18 cellular contexts compared by ENCODE assay signal in the genomic region with DNA sequence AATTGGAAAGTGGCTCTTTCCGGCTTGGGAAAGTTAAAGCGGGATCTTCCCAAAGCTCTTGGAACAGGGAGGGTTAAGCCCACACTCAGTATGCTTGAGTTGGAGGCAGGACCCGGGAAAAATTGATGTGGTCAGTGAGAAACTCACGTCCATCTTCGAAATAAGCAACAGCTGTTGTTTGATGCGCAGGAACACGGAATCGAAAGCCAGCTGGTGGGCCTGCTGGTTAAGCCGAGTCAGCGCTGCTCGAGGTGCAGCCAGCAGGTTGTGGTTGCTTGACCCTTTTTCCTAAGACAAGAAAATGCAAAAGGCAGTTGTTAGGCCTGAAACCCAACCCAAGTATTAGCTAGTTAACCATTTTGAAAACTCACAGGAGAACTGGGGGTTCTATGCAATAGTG. TPM values are rescaled to one million over a fixed set of nuclear protein-coding genes. Genes with fewer than 3 reads are reported as not detected.
DNase-seq lines count a peak whose midpoint lies in the region; ATAC-seq, FAIRE-seq and TF ChIP-seq lines count a peak whose summit lies in the region.
"Had no signal": no experiment of that assay in that cellular context is flagged by ENCODE, and none has a peak within 500 bp of the region (broad histone marks: within the 10 kb centered on the region; RNA-seq: fewer than 3 reads in every experiment).

No MANE protein-coding gene starts in this region.

- no peak for ATAC-seq in A549
- ATAC-seq in stimulated activated effector memory CD8-positive, alpha-beta T cell treated with anti-CD3 and anti-CD28 coated beads, Interleukin-12 subunit alpha, Interleukin-12 subunit beta, amount 100 ng/mL, for 72 hours = no peak
- ATAC-seq: GM23338, HCT116 had no signal

- DNase-seq in A549 (ENCODE audit: low read depth in 1 of 2, low spot score in 1 of 2) = no peak
- peak; percentile 54 for DNase-seq in NCI-H1694 (lab: John Stamatoyannopoulos, UW)
- peak; percentile 68 to 70 for DNase-seq in SJCRH30
- DNase-seq in cortex of kidney (lab: John Stamatoyannopoulos, UW) = no peak
- no peak for DNase-seq in vagina (ENCODE audit: extremely low spot score in 2 of 2)
- DNase-seq in stimulated activated effector memory CD8-positive, alpha-beta T cell treated with anti-CD3 and anti-CD28 coated beads, Interleukin-12 subunit alpha, Interleukin-12 subunit beta, amount 100 ng/mL, for 72 hours (ENCODE audit: low spot score in 2 of 2) = no peak
- no peak for DNase-seq in 8988T
- DNase-seq: Kasumi-1, NCI-H1105 treated with DMSO at 0.1 percent for 48 hours, NCI-H1930, NCI-H446 treated with DMSO at 0.1 percent for 48 hours, SHP77 treated with DMSO at 0.1 percent for 48 hours had no signal

- TF ChIP-seq POLR2A in A549 (IDR thresholded peaks at IDR 0.05; ENCODE audit: low read length) (no peak), vagina (IDR thresholded peaks at IDR 0.05) (no peak)

- 93% methylated on average over 11 of the region's 11 CpGs for WGBS in A549 (ENCODE audit: missing lambda C conversion rate)

- peaks cover 2% of the 10 kb centered on the region; the same call in 2 of the 3 replicates for H3K4me1 ChIP-seq in A549
- peaks cover 14% of the 10 kb centered on the region for H3K4me1 ChIP-seq in SJCRH30
- peaks cover 11% of the 10 kb centered on the region for H3K4me1 ChIP-seq in vagina

- H3K9me3 ChIP-seq in A549 (no peaks in the 10 kb centered on the region), SJCRH30 (replicated peaks) (no peaks in the 10 kb centered on the region), vagina (no peaks in the 10 kb centered on the region)

- no peak for TF ChIP-seq CTCF in A549 (IDR thresholded peaks at IDR 0.05)
- TF ChIP-seq CTCF in nephron (IDR thresholded peaks at IDR 0.05; ENCODE audit: unreplicated experiment in 3 of 3) = no peak
- no peak for TF ChIP-seq CTCF in vagina (IDR thresholded peaks at IDR 0.05)

- TF ChIP-seq RAD21 in A549 (conservative IDR thresholded peaks at IDR 0.05 in 1 of 2, IDR thresholded peaks at IDR 0.05 in 1 of 2) = no peak

- TF ChIP-seq EP300 in A549 (IDR thresholded peaks at IDR 0.05) = no peak

- H3K4me1 Mint-ChIP-seq in nephron = peaks cover 66% of the 10 kb centered on the region
- no peaks in the 10 kb centered on the region for H3K4me1 Mint-ChIP-seq in stimulated activated effector memory CD8-positive, alpha-beta T cell treated with anti-CD3 and anti-CD28 coated beads, Interleukin-12 subunit alpha, Interleukin-12 subunit beta, amount 100 ng/mL, for 72 hours

- H3K27ac ChIP-seq in A549 (no peak overlapping the region), SJCRH30 (peak overlapping the region; percentile 20), vagina (no peak overlapping the region)
- H3K27ac ChIP-seq: C4-2B had no signal

- H3K4me2 ChIP-seq in A549 = no peak overlapping the region
- H3K4me2 ChIP-seq: GM23338 had no signal

- intact Hi-C loops in vagina (cut with DNase I) = no loop called here

- H3K27me3 ChIP-seq in SJCRH30 = no peaks in the 10 kb centered on the region
- H3K27me3 ChIP-seq in vagina = no peaks in the 10 kb centered on the region

- no peak for FAIRE-seq in A549 (lab: Jason Lieb, UNC)
- FAIRE-seq: GM12892, RCC 7860 had no signal

- peaks cover 72% of the 10 kb centered on the region for H3K36me3 Mint-ChIP-seq in nephron (ENCODE audit: low read depth)
- peaks cover 78% of the 10 kb centered on the region for H3K36me3 Mint-ChIP-seq in stimulated activated effector memory CD8-positive, alpha-beta T cell treated with anti-CD3 and anti-CD28 coated beads, Interleukin-12 subunit alpha, Interleukin-12 subunit beta, amount 100 ng/mL, for 72 hours

- POLR2A ChIA-PET in A549 (lab: Yijun Ruan, JAX) = interaction anchor here (0.5 kb wide), 1 partner anchor 17 kb away, joined by 4 read pairs; no protein-coding TSS in a partner anchor

- peak overlapping the region; percentile 21 to 93 (median 77) for H3K27ac Mint-ChIP-seq in nephron
- H3K27ac Mint-ChIP-seq in stimulated activated effector memory CD8-positive, alpha-beta T cell treated with anti-CD3 and anti-CD28 coated beads, Interleukin-12 subunit alpha, Interleukin-12 subunit beta, amount 100 ng/mL, for 72 hours = no peak overlapping the region
- H3K27ac Mint-ChIP-seq: GM23338 had no signal

- H3K36me3 ChIP-seq in SJCRH30 (peaks cover 8% of the 10 kb centered on the region; the same call in 1 of the 2 replicates), vagina (peaks cover 0 to 49% of the 10 kb centered on the region in 2 donors)

- H3K4me3 Mint-ChIP-seq in nephron = no peak overlapping the region
- H3K4me3 Mint-ChIP-seq in stimulated activated effector memory CD8-positive, alpha-beta T cell treated with anti-CD3 and anti-CD28 coated beads, Interleukin-12 subunit alpha, Interleukin-12 subunit beta, amount 100 ng/mL, for 72 hours = no peak overlapping the region
- H3K4me3 Mint-ChIP-seq: GM23338 had no signal

- no peaks in the 10 kb centered on the region for H3K27me3 Mint-ChIP-seq in nephron (ENCODE audit: low read depth)

- H3K4me3 ChIP-seq in A549 = no peak overlapping the region
- no peak overlapping the region for H3K4me3 ChIP-seq in SJCRH30
- no peak overlapping the region for H3K4me3 ChIP-seq in vagina
- H3K4me3 ChIP-seq: GM23338 had no signal

- no peaks in the 10 kb centered on the region for H3K9me3 Mint-ChIP-seq in nephron
- H3K9me3 Mint-ChIP-seq in stimulated activated effector memory CD8-positive, alpha-beta T cell treated with anti-CD3 and anti-CD28 coated beads, Interleukin-12 subunit alpha, Interleukin-12 subunit beta, amount 100 ng/mL, for 72 hours = no peaks in the 10 kb centered on the region
- H3K9me3 Mint-ChIP-seq: GM23338 had no signal

- CTCF ChIA-PET in A549 (lab: Yijun Ruan, JAX) = interaction anchor here (0.9 to 1.8 kb wide), 3 partner anchors 30 to 154 kb away, joined by 3 to 10 read pairs (median 7); a partner anchor contains a TSS

TF ChIP-seq in A549, 52 proteins besides CTCF, POLR2A, EP300 and RAD21:
- TF ChIP-seq MAFK (IDR thresholded peaks at IDR 0.05; ENCODE audit: partially characterized antibody) (peak; percentile 66), RFX5 (IDR thresholded peaks at IDR 0.05) (no peak)

RNA-seq across cellular contexts. Expression of a gene that starts 49.4 kb away (rescaled TPM):
- polyA plus RNA-seq in A549 (2011; rRNA removed) (18.5 and 24.7 TPM in 2 replicates), A549 (2017; fragmentation: RNase III; extraction: RNeasy Plus Mini Kit Qiagen cat#74134 plus additional on column Dnase treatment) (10.3 to 11.3 TPM (median 10.5 TPM) in 3 replicates)
- 34.3 and 35.9 TPM in 2 replicates for polyA plus RNA-seq in A549 (2012; cell fraction: cytosol; rRNA removed)
- polyA plus RNA-seq in A549 (2012; cell fraction: nucleus; rRNA removed) = 66.7 and 71.6 TPM in 2 replicates
- polyA minus RNA-seq in A549 (2011; rRNA and poly(A)+ RNA removed) = 19.1 and 25.8 TPM in 2 replicates
- 12.3 and 12.7 TPM in 2 replicates for total RNA-seq in SJCRH30 (2014; rRNA removed; shearing (Covaris generic))
- total RNA-seq in vagina = 21.4 TPM

Comparison
In these comparisons a context has a peak if more than half of its experiments do, and no peak if none do; other contexts are left out.
1. DNase-seq: peak in NCI-H1694 (single experiment) and SJCRH30 (2 of 2); none in A549 (0 of 2), cortex of kidney (single experiment), vagina (0 of 2), stimulated activated effector memory CD8-positive, alpha-beta T cell treated with anti-CD3 and anti-CD28 coated beads, Interleukin-12 subunit alpha, Interleukin-12 subunit beta, amount 100 ng/mL, for 72 hours (0 of 2) and 8988T (single experiment).